ENCODE assay signal across 11 cellular contexts in genomic region chr11:125071408-125071807, GRCh38. TPM values are rescaled to one million over a fixed set of nuclear protein-coding genes. Genes with fewer than 3 reads are reported as not detected.
DNase-seq lines count a peak whose midpoint lies in the region; ATAC-seq, FAIRE-seq and TF ChIP-seq lines count a peak whose summit lies in the region.
"Had no signal": no experiment of that assay in that cellular context is flagged by ENCODE, and none has a peak within 500 bp of the region (broad histone marks: within the 10 kb centered on the region; RNA-seq: fewer than 3 reads in every experiment).

No MANE protein-coding gene starts in this region.

- no TSS peak for BruUV-seq in GM12878 (replicated peaks; lab: Mats Ljungman, UMichigan)

- no peaks in the 10 kb centered on the region for H3K27me3 ChIP-seq in GM12878 (replicated peaks in 1 of 2; ENCODE audit: control insufficient read depth in 2 of 2, insufficient read depth in 2 of 2, low read length in 1 of 2)
- H3K27me3 ChIP-seq in liver (ENCODE audit: control insufficient read depth in 4 of 4, insufficient read depth in 4 of 4, low read length in 3 of 4), result no peaks in the 10 kb centered on the region
- no peaks in the 10 kb centered on the region for H3K27me3 ChIP-seq in upper lobe of right lung

- DNase-seq in activated T-cell treated with anti-CD3 and anti-CD28 coated beads, Interleukin-2, amount 50 U/mL, for 24 hours, result peak; percentile 14
- DNase-seq in activated T-cell treated with anti-CD3 and anti-CD28 coated beads, Interleukin-2, amount 50 U/mL, for 4 hours, result no peak
- DNase-seq in GM12878 (ENCODE audit: low read depth, low spot score) (no peak), upper lobe of right lung (no peak), inferior parietal cortex (ENCODE audit: extremely low spot score) (no peak), activated gamma-delta T cell (lab: John Stamatoyannopoulos, UW) (no peak), SHP77 treated with DMSO at 0.1 percent for 48 hours (lab: John Stamatoyannopoulos, UW) (no peak)
- DNase-seq: BE2C had no signal

- in situ Hi-C loops in GM12878 (cut with MboI), result no loop called here

- no peaks in the 10 kb centered on the region for H4K20me1 ChIP-seq in GM12878 (ENCODE audit: control insufficient read depth, insufficient read depth)

- 69% methylated on average over 5 of the region's 5 CpGs for WGBS in GM12878 (ENCODE audit: insufficient coverage, insufficient replicate concordance, low lambda C conversion rate, missing lambda C conversion rate)
- 67% methylated on average over 5 of the region's 5 CpGs for WGBS in liver

- no peak for TF ChIP-seq POLR2A in GM12878 (IDR thresholded peaks at IDR 0.05; ENCODE audit: low read depth, low read length)

- H3K36me3 ChIP-seq in GM12878 (ENCODE audit: control insufficient read depth in 2 of 2, insufficient read depth in 2 of 2, low read length in 1 of 2), result no peaks in the 10 kb centered on the region
- H3K36me3 ChIP-seq in liver (ENCODE audit: control insufficient read depth in 4 of 4, insufficient read depth in 3 of 4, low read depth in 1 of 4, low read length in 3 of 4), result no peaks in the 10 kb centered on the region
- H3K36me3 ChIP-seq in upper lobe of right lung, result no peaks in the 10 kb centered on the region
- H3K36me3 ChIP-seq: BE2C had no signal

- peaks cover 43% of the 10 kb centered on the region for H3K27me3 Mint-ChIP-seq in activated T-cell treated with anti-CD3 and anti-CD28 coated beads, Interleukin-2, amount 50 U/mL, for 24 hours
- peaks cover 36% of the 10 kb centered on the region for H3K27me3 Mint-ChIP-seq in activated T-cell treated with anti-CD3 and anti-CD28 coated beads, Interleukin-2, amount 50 U/mL, for 4 hours (ENCODE audit: low read depth)

- no peak overlapping the region for H3K4me3 Mint-ChIP-seq in activated T-cell treated with anti-CD3 and anti-CD28 coated beads, Interleukin-2, amount 50 U/mL, for 24 hours
- no peak overlapping the region for H3K4me3 Mint-ChIP-seq in activated T-cell treated with anti-CD3 and anti-CD28 coated beads, Interleukin-2, amount 50 U/mL, for 4 hours
- H3K4me3 Mint-ChIP-seq: stimulated activated naive CD8-positive, alpha-beta T cell treated with anti-CD3 and anti-CD28 coated beads, Interleukin-15, Interleukin-2, amounts not matched to agents 100 ng/mL and 50 ng/mL, for 24 hours had no signal

- H3K27ac Mint-ChIP-seq in activated T-cell treated with anti-CD3 and anti-CD28 coated beads, Interleukin-2, amount 50 U/mL, for 24 hours, result no peak overlapping the region
- H3K27ac Mint-ChIP-seq: stimulated activated naive CD8-positive, alpha-beta T cell treated with anti-CD3 and anti-CD28 coated beads, Interleukin-15, Interleukin-2, amounts not matched to agents 100 ng/mL and 50 ng/mL, for 24 hours had no signal

- RAD21 ChIA-PET in GM12878 (lab: Charles Lee; ENCODE audit: unreplicated experiment), result interaction anchor here (1.0 to 5.9 kb wide), 6 partner anchors 8 to 118 kb away, joined by 3 to 87 read pairs (median 4); partner anchors contain the start of genes CCDC15, SLC37A2 and TMEM218

- no peaks in the 10 kb centered on the region for H3K79me2 ChIP-seq in GM12878 (ENCODE audit: control insufficient read depth, insufficient read depth, low read length)

- no peaks in the 10 kb centered on the region for H3K9me3 Mint-ChIP-seq in activated T-cell treated with anti-CD3 and anti-CD28 coated beads, Interleukin-2, amount 50 U/mL, for 24 hours
- no peaks in the 10 kb centered on the region for H3K9me3 Mint-ChIP-seq in activated T-cell treated with anti-CD3 and anti-CD28 coated beads, Interleukin-2, amount 50 U/mL, for 4 hours
- H3K9me3 Mint-ChIP-seq: stimulated activated naive CD8-positive, alpha-beta T cell treated with anti-CD3 and anti-CD28 coated beads, Interleukin-15, Interleukin-2, amounts not matched to agents 100 ng/mL and 50 ng/mL, for 24 hours had no signal

- TF ChIP-seq RAD21 in GM12878 (IDR thresholded peaks at IDR 0.05; ENCODE audit: insufficient read depth, low read depth, low read length) (no peak), liver (IDR thresholded peaks at IDR 0.05) (no peak)

- H3K4me1 ChIP-seq in GM12878 (ENCODE audit: control insufficient read depth, insufficient read depth, low read length), result peaks cover 43% of the 10 kb centered on the region
- H3K4me1 ChIP-seq in liver (ENCODE audit: control insufficient read depth in 4 of 4, insufficient read depth in 4 of 4, low read length in 3 of 4), result peaks cover 0 to 3% (median 0%) of the 10 kb centered on the region in 4 donors
- peaks cover 10% of the 10 kb centered on the region for H3K4me1 ChIP-seq in upper lobe of right lung
- H3K4me1 ChIP-seq: BE2C had no signal

- SMC1A ChIA-PET in GM12878 (lab: Charles Lee; ENCODE audit: uncharacterized antibody, unreplicated experiment), result interaction anchor here (0.8 to 5.0 kb wide), 12 partner anchors 7 to 286 kb away, joined by 3 to 57 read pairs (median 5); partner anchors contain the start of genes CCDC15, SLC37A2 and TMEM218

- no peak for ATAC-seq in activated T-cell treated with anti-CD3 and anti-CD28 coated beads, Interleukin-2, amount 50 U/mL, for 4 hours
- ATAC-seq in GM12878 (no peak), upper lobe of right lung (no peak)

- CTCF ChIA-PET in GM12878 (lab: Yijun Ruan, JAX), result interaction anchor here (1.1 to 6.6 kb wide), 5 partner anchors 8 to 71 kb away, joined by 3 to 46 read pairs (median 4); partner anchors contain the start of genes SLC37A2 and TMEM218

- H3K4me2 ChIP-seq in GM12878 (ENCODE audit: control insufficient read depth, insufficient read depth), result 0 out of 2 replicates have a peak overlapping the region, but pooled peaks have one; percentile 11

- H2AFZ ChIP-seq in GM12878 (ENCODE audit: control insufficient read depth, low read depth, low read length), result no peak overlapping the region

- H3K9me3 ChIP-seq in GM12878 (replicated peaks; ENCODE audit: control insufficient read depth, insufficient read depth, low read length), result no peaks in the 10 kb centered on the region
- no peaks in the 10 kb centered on the region for H3K9me3 ChIP-seq in liver (ENCODE audit: control insufficient read depth in 4 of 4, low read length in 3 of 4)
- H3K9me3 ChIP-seq in upper lobe of right lung, result no peaks in the 10 kb centered on the region
- H3K9me3 ChIP-seq: BE2C had no signal

- no peaks in the 10 kb centered on the region for H3K36me3 Mint-ChIP-seq in activated T-cell treated with anti-CD3 and anti-CD28 coated beads, Interleukin-2, amount 50 U/mL, for 24 hours (ENCODE audit: low read depth)
- H3K36me3 Mint-ChIP-seq in activated T-cell treated with anti-CD3 and anti-CD28 coated beads, Interleukin-2, amount 50 U/mL, for 4 hours (ENCODE audit: insufficient read depth), result no peaks in the 10 kb centered on the region

- POLR2A ChIA-PET in GM12878 (lab: Charles Lee), result interaction anchor here (0.6 to 4.1 kb wide), 8 partner anchors 8 to 303 kb away, joined by 3 to 55 read pairs (median 8); partner anchors contain the start of genes CCDC15, SLC37A2 and TMEM218

- no peak overlapping the region for H3K9ac ChIP-seq in GM12878 (ENCODE audit: control insufficient read depth, insufficient read depth, low read length)
- H3K9ac ChIP-seq in liver (ENCODE audit: low read depth in 1 of 2, low read length in 2 of 2), result no peak overlapping the region

- peaks cover 11% of the 10 kb centered on the region for H3K4me1 Mint-ChIP-seq in activated T-cell treated with anti-CD3 and anti-CD28 coated beads, Interleukin-2, amount 50 U/mL, for 24 hours (ENCODE audit: low read depth)
- peaks cover 3% of the 10 kb centered on the region for H3K4me1 Mint-ChIP-seq in activated T-cell treated with anti-CD3 and anti-CD28 coated beads, Interleukin-2, amount 50 U/mL, for 4 hours (ENCODE audit: low read depth)

- H3K4me3 ChIP-seq in GM12878 (no peak overlapping the region), liver (ENCODE audit: low read depth in 1 of 3, low read length in 3 of 3) (no peak overlapping the region), upper lobe of right lung (no peak overlapping the region)
- H3K4me3 ChIP-seq: lung had no signal

- H3K27ac ChIP-seq in GM12878 (ENCODE audit: control insufficient read depth, insufficient read depth) (no peak overlapping the region), liver (ENCODE audit: low read depth in 1 of 2, low read length in 2 of 2) (peak overlapping the region; percentile 19 to 52), upper lobe of right lung (peak overlapping the region; percentile 51)

- no peak for TF ChIP-seq CTCF in GM12878 (IDR thresholded peaks at IDR 0.05 in 2 of 3, conservative IDR thresholded peaks at IDR 0.05 in 1 of 3; ENCODE audit: control insufficient read depth in 2 of 3, extremely low read depth in 1 of 3, insufficient read depth in 1 of 3, low read depth in 3 of 3, low read length in 3 of 3)
- TF ChIP-seq CTCF in liver (IDR thresholded peaks at IDR 0.05; ENCODE audit: low read depth, low read length, missing input control), result no peak
- no peak for TF ChIP-seq CTCF in upper lobe of right lung (IDR thresholded peaks at IDR 0.05)

- no peak for TF ChIP-seq EP300 in GM12878 (IDR thresholded peaks at IDR 0.05; ENCODE audit: borderline replicate concordance in 1 of 2, control insufficient read depth in 1 of 2, low read depth in 2 of 2, low read length in 2 of 2)

- intact Hi-C loops in GM12878 (cut with micrococcal nuclease; ENCODE audit: unreplicated experiment), result no loop called here
- intact Hi-C loops in upper lobe of right lung (cut with DNase I), result no loop called here

- no peak for FAIRE-seq in GM12878 (lab: Jason Lieb, UNC)

RNA-seq across cellular contexts. Expression of gene SLC37A2, which starts 8.3 kb away (rescaled TPM):
- total RNA-seq in activated T-cell treated with anti-CD3 and anti-CD28 coated beads, Interleukin-2, amount 50 U/mL, for 4 hours, result under 1 TPM; 0.13 to 0.21 (median 0.14) TPM
- total RNA-seq in GM12878 (2013; cell fraction: nucleolus; rRNA removed), result 7.1 and 8.3 TPM in 2 replicates
- total RNA-seq in GM12878 (2014; rRNA removed) (2.4 and 2.7 TPM in 2 replicates), GM12878 (2014; rRNA removed; fragmentation: Illumina TruSeq; extraction: Trizol) (1.3 and 1.4 TPM in 2 replicates), GM12878 (2021) (3.0 and 3.4 TPM in 2 replicates), liver (10 to 100 TPM in 1 of 2 donors, 1 to 10 TPM in 1; 6.7 to 12.3 TPM), upper lobe of right lung (25.1 TPM)
- polyA plus RNA-seq in GM12878 (2011; ENCODE audit: low read depth), result 0.73 TPM
- polyA plus RNA-seq in GM12878 (2011; rRNA removed) (8.3 and 9.8 TPM in 2 replicates), GM12878 (2014; fragmentation: Illumina TruSeq; extraction: Trizol) (1.4 and 1.7 TPM in 2 replicates), GM12878 (2014; fragmentation: Nextera tagmentation; extraction: Ambion mirVana) (under 1 TPM; 0.26 to 0.29 TPM), GM12878 (2014; rRNA removed) (2.5 and 2.7 TPM in 2 replicates), GM12878 (2016; fragmentation: Nextera tagmentation; extraction: Ambion mirVana) (1 to 10 TPM in 1 of 2 experiments, under 1 TPM in 1; 0.99 to 2.3 TPM), liver (1 to 10 TPM in 1 of 2 donors, under 1 TPM in 1; 0.51 to 4.4 TPM)
- polyA plus RNA-seq in GM12878 (2011; cell fraction: cytosol; rRNA removed), result 12.1 and 13.1 TPM in 2 replicates
- polyA plus RNA-seq in GM12878 (2011; cell fraction: nucleus; rRNA removed), result 26.6 and 33.5 TPM in 2 replicates
- 0.91 and 2.3 TPM in 2 replicates for polyA plus RNA-seq in GM12878 (2012)
- 8.5 and 13.3 TPM in 2 replicates for polyA minus RNA-seq in GM12878 (2011; rRNA and poly(A)+ RNA removed)
- polyA minus RNA-seq in GM12878 (2011; cell fraction: cytosol; rRNA and poly(A)+ RNA removed), result 3.2 and 4.4 TPM in 2 replicates
- polyA minus RNA-seq in GM12878 (2011; cell fraction: nucleus; rRNA and poly(A)+ RNA removed), result 8.2 and 8.5 TPM in 2 replicates

RNA-seq across cellular contexts. Expression of gene TMEM218, which starts 40.0 kb away (rescaled TPM):
- total RNA-seq in activated T-cell treated with anti-CD3 and anti-CD28 coated beads, Interleukin-2, amount 50 U/mL, for 4 hours, result 10 to 100 TPM; 10.6 to 13.1 (median 12.3) TPM
- 30.1 and 34.6 TPM in 2 replicates for total RNA-seq in GM12878 (2013; cell fraction: nucleolus; rRNA removed)
- total RNA-seq in GM12878 (2014; rRNA removed), result 28.9 and 37.9 TPM in 2 replicates
- 24.0 and 27.0 TPM in 2 replicates for total RNA-seq in GM12878 (2014; rRNA removed; fragmentation: Illumina TruSeq; extraction: Trizol)
- total RNA-seq in GM12878 (2021), result 14.4 and 19.9 TPM in 2 replicates
- polyA plus RNA-seq in GM12878 (2011; ENCODE audit: low read depth), result 17.7 TPM
- polyA plus RNA-seq in GM12878 (2011; rRNA removed), result 35.7 and 36.8 TPM in 2 replicates
- polyA plus RNA-seq in GM12878 (2011; cell fraction: cytosol; rRNA removed), result 37.2 and 37.5 TPM in 2 replicates
- 39.8 and 42.6 TPM in 2 replicates for polyA plus RNA-seq in GM12878 (2011; cell fraction: nucleus; rRNA removed)
- polyA plus RNA-seq in GM12878 (2012), result 17.1 and 19.5 TPM in 2 replicates
- polyA plus RNA-seq in GM12878 (2014; fragmentation: Illumina TruSeq; extraction: Trizol), result 30.5 and 46.9 TPM in 2 replicates
- polyA plus RNA-seq in GM12878 (2014; fragmentation: Nextera tagmentation; extraction: Ambion mirVana), result 10 to 100 TPM; 11.2 to 15.5 TPM
- 25.2 and 28.7 TPM in 2 replicates for polyA plus RNA-seq in GM12878 (2014; rRNA removed)
- 10 to 100 TPM; 45.7 to 50.3 TPM for polyA plus RNA-seq in GM12878 (2016; fragmentation: Nextera tagmentation; extraction: Ambion mirVana)
- polyA minus RNA-seq in GM12878 (2011; rRNA and poly(A)+ RNA removed), result 11.5 and 12.2 TPM in 2 replicates
- polyA minus RNA-seq in GM12878 (2011; cell fraction: cytosol; rRNA and poly(A)+ RNA removed), result 5.1 and 6.4 TPM in 2 replicates
- 10.8 and 15.3 TPM in 2 replicates for polyA minus RNA-seq in GM12878 (2011; cell fraction: nucleus; rRNA and poly(A)+ RNA removed)
- total RNA-seq in liver, result 10 to 100 TPM; 11.1 to 13.4 TPM
- polyA plus RNA-seq in liver, result 10 to 100 TPM; 14.7 to 16.4 TPM
- 19.0 TPM for total RNA-seq in upper lobe of right lung
